Comparison of ENCODE assay signal across 1 cellular context in the genomic region with DNA sequence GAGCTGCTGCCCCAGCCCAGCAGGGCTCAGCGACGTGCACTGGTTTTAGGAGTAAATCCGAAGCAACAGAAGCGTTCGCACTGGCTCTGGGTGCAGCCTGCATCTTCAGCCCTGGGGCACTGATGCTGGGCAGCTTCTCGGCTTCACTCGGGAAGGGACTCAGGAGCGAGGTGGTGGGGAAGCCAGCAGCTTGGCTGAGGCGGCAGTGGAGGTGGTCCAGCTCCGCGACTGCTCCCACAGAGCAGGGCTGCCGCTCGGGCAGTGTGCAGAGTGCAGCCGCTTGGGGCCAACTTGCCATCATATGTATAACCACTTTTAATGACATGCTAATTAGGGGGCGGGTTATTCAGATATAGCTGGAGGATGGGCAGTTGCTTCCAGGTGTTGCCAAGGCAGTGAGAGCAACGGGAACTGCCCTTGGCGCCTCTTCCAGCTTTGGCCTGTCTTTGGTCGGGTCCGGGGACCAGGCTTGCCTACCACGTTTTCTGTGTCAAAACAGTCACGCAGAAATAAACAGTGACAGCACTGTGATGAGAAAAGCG.
TF ChIP-seq lines count a peak whose summit lies in the region.

No MANE protein-coding gene starts in this region.

TF ChIP-seq in GM23338, 12 proteins besides CTCF, POLR2A, EP300 and RAD21:
- TF ChIP-seq STAT1 (IDR thresholded peaks at IDR 0.05; ENCODE audit: unreplicated experiment) (no peak), EZH2 (IDR thresholded peaks at IDR 0.05; ENCODE audit: low read depth, unreplicated experiment) (no peak)
- TF ChIP-seq, protein P1, sequence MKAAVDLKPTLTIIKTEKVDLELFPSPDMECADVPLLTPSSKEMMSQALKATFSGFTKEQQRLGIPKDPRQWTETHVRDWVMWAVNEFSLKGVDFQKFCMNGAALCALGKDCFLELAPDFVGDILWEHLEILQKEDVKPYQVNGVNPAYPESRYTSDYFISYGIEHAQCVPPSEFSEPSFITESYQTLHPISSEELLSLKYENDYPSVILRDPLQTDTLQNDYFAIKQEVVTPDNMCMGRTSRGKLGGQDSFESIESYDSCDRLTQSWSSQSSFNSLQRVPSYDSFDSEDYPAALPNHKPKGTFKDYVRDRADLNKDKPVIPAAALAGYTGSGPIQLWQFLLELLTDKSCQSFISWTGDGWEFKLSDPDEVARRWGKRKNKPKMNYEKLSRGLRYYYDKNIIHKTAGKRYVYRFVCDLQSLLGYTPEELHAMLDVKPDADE (IDR thresholded peaks at IDR 0.05): no peak
TF ChIP-seq in GM23338: peak in this region for 0.
